In the genomic region with DNA sequence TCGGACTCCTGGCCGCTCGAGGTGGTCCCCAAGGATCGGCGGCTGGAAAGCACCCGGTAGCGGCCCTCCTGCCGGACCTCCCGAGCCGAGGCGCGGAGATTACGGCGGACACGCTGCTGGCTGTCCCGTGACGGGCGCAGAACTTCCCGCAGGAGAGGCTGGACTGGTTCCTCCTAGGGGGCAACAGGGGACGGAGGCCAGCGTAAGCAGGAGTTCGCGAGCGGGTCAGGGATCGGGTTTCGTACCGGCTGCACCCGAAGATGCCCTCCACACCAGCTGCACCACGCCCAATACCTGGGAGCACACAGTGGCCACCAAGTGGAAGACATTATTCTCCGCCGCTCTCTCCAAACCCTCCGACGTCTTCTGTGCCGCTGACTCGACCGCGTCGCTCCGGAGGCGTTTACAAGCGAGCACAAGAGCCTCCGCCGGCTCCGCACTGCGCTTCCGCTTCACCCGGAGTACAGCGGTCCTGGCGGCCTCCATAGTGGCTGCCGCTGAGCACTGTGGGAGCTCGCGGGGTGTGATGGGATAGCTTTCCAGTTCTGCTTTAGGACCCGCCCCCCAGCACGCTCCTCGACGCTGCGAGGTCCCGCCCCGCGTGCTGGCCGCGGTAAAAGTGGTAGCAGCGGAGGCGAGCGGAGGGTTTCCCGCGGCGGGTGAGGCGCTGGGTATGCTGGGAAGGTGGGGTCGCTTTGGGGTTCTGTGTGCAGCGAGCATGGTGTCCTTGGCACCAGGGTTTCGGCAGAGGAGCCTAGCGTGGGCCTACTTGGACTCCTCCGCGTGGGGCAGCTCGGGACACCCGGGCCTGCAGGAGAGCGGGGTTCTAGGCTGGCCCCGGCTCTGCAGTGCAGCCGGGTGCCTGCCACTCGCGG, we compare ENCODE assay signal across 8 cellular contexts. TPM values are rescaled to one million over a fixed set of nuclear protein-coding genes. Genes with fewer than 3 reads are reported as not detected.
DNase-seq lines count a peak whose midpoint lies in the region; ATAC-seq and TF ChIP-seq lines count a peak whose summit lies in the region.

A gene with protein sequence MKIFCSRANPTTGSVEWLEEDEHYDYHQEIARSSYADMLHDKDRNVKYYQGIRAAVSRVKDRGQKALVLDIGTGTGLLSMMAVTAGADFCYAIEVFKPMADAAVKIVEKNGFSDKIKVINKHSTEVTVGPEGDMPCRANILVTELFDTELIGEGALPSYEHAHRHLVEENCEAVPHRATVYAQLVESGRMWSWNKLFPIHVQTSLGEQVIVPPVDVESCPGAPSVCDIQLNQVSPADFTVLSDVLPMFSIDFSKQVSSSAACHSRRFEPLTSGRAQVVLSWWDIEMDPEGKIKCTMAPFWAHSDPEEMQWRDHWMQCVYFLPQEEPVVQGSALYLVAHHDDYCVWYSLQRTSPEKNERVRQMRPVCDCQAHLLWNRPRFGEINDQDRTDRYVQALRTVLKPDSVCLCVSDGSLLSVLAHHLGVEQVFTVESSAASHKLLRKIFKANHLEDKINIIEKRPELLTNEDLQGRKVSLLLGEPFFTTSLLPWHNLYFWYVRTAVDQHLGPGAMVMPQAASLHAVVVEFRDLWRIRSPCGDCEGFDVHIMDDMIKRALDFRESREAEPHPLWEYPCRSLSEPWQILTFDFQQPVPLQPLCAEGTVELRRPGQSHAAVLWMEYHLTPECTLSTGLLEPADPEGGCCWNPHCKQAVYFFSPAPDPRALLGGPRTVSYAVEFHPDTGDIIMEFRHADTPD (plus strand): TSS at position 579 of the 875 bp plus-strand sequence. CDS start 4,961 bp downstream, outside the sequence.
A gene (minus strand): TSS at position 506 of the 875 bp plus-strand sequence. CDS start 20 bp downstream, at position 486.

- H3K27ac Mint-ChIP-seq in activated naive CD8-positive, alpha-beta T cell = peak within 1 kb of the TSS; percentile 98
- H3K27ac Mint-ChIP-seq in glutamatergic neuron (ENCODE audit: unreplicated experiment) (peak within 1 kb of the TSS; percentile 93), osteocyte (ENCODE audit: unreplicated experiment) (peak within 1 kb of the TSS; percentile 97)

- under 1% methylated on average over 82 of the region's 82 CpGs for WGBS in thymus

- peak; percentile 95 for DNase-seq in GM12865 (ENCODE audit: low read depth)
- DNase-seq in NCI-H1105 treated with DMSO at 0.1 percent for 48 hours (lab: John Stamatoyannopoulos, UW) = peak; percentile 81
- DNase-seq in SKM-1 treated with dmso at 0.1 percent for 144 hours (lab: John Stamatoyannopoulos, UW; ENCODE audit: unreplicated experiment) = peak; percentile 96
- DNase-seq in glutamatergic neuron = peak; percentile 94
- DNase-seq in osteocyte (ENCODE audit: extremely low spot score, unreplicated experiment) = peak; percentile 94

- H3K4me1 Mint-ChIP-seq in activated naive CD8-positive, alpha-beta T cell (ENCODE audit: low read depth) = peaks cover 48% of the 10 kb centered on the region
- H3K4me1 Mint-ChIP-seq in glutamatergic neuron (ENCODE audit: low read depth, unreplicated experiment) = peaks cover 9% of the 10 kb centered on the region
- peaks cover 27% of the 10 kb centered on the region for H3K4me1 Mint-ChIP-seq in osteocyte (ENCODE audit: unreplicated experiment)

- H3K4me1 ChIP-seq in thymus (ENCODE audit: control insufficient read depth, insufficient read depth, low read length) = peaks cover 23% of the 10 kb centered on the region

- H3K27me3 ChIP-seq in thymus (ENCODE audit: control insufficient read depth, insufficient read depth) = no peaks in the 10 kb centered on the region

- H3K27ac ChIP-seq in thymus (ENCODE audit: low read depth) = peak within 1 kb of the TSS; percentile 92

- H3K4me3 ChIP-seq in GM12865 (ENCODE audit: low read depth, low read length) (peak within 1 kb of the TSS; percentile 89), thymus (ENCODE audit: low read length) (peak within 1 kb of the TSS; percentile 75)

- peaks cover 10% of the 10 kb centered on the region for H3K36me3 Mint-ChIP-seq in activated naive CD8-positive, alpha-beta T cell
- H3K36me3 Mint-ChIP-seq in glutamatergic neuron (ENCODE audit: unreplicated experiment) (no peaks in the 10 kb centered on the region), osteocyte (ENCODE audit: unreplicated experiment) (peaks cover 8% of the 10 kb centered on the region)

- peak within 1 kb of the TSS; percentile 99 for H3K4me3 Mint-ChIP-seq in activated naive CD8-positive, alpha-beta T cell
- peak within 1 kb of the TSS; percentile 90 for H3K4me3 Mint-ChIP-seq in glutamatergic neuron (ENCODE audit: unreplicated experiment)
- peak within 1 kb of the TSS; percentile 98 for H3K4me3 Mint-ChIP-seq in osteocyte (ENCODE audit: unreplicated experiment)

- no peaks in the 10 kb centered on the region for H3K27me3 Mint-ChIP-seq in activated naive CD8-positive, alpha-beta T cell
- H3K27me3 Mint-ChIP-seq in glutamatergic neuron (ENCODE audit: unreplicated experiment) (no peaks in the 10 kb centered on the region), osteocyte (ENCODE audit: unreplicated experiment) (no peaks in the 10 kb centered on the region)

- TF ChIP-seq CTCF in GM12865 (IDR thresholded peaks at IDR 0.05; ENCODE audit: insufficient read depth, low read depth, low read length, missing control alignments) (no peak), glutamatergic neuron (IDR thresholded peaks at IDR 0.05; ENCODE audit: partially characterized antibody, unreplicated experiment) (no peak), osteocyte (IDR thresholded peaks at IDR 0.05) (peak; percentile 37)

- no peaks in the 10 kb centered on the region for H3K9me3 ChIP-seq in thymus (ENCODE audit: control insufficient read depth)

- ATAC-seq in HG02678 (IDR thresholded peaks at IDR 0.05; ENCODE audit: unreplicated experiment) = peak; percentile 97

- peaks cover 35% of the 10 kb centered on the region for H3K36me3 ChIP-seq in thymus (ENCODE audit: control insufficient read depth, insufficient read depth)

- H3K9me3 Mint-ChIP-seq in activated naive CD8-positive, alpha-beta T cell (ENCODE audit: low read depth) = no peaks in the 10 kb centered on the region
- H3K9me3 Mint-ChIP-seq in glutamatergic neuron (ENCODE audit: unreplicated experiment) (peaks cover 3% of the 10 kb centered on the region), osteocyte (ENCODE audit: unreplicated experiment) (no peaks in the 10 kb centered on the region)

RNA-seq across cellular contexts. Expression of the first gene that starts in this region (rescaled TPM):
- total RNA-seq in glutamatergic neuron (ENCODE audit: unreplicated experiment) = 62.7 TPM
- total RNA-seq in osteocyte = 38.4 and 43.5 TPM in 2 replicates
- polyA plus RNA-seq in thymus = 65.5 TPM

RNA-seq across cellular contexts. Expression of the second gene that starts in this region (rescaled TPM):
- total RNA-seq in glutamatergic neuron (ENCODE audit: unreplicated experiment) (25.2 TPM), osteocyte (14.2 and 18.4 TPM in 2 replicates)
- 12.8 TPM for polyA plus RNA-seq in thymus

Comparison
In these comparisons a context has a peak if more than half of its experiments do, and no peak if none do; other contexts are left out.
1. Peak in every context shown above with its lines: DNase-seq, ATAC-seq, H3K4me3 ChIP-seq and H3K27ac ChIP-seq.